ENCODE assay signal across 8 cellular contexts in the genomic region with DNA sequence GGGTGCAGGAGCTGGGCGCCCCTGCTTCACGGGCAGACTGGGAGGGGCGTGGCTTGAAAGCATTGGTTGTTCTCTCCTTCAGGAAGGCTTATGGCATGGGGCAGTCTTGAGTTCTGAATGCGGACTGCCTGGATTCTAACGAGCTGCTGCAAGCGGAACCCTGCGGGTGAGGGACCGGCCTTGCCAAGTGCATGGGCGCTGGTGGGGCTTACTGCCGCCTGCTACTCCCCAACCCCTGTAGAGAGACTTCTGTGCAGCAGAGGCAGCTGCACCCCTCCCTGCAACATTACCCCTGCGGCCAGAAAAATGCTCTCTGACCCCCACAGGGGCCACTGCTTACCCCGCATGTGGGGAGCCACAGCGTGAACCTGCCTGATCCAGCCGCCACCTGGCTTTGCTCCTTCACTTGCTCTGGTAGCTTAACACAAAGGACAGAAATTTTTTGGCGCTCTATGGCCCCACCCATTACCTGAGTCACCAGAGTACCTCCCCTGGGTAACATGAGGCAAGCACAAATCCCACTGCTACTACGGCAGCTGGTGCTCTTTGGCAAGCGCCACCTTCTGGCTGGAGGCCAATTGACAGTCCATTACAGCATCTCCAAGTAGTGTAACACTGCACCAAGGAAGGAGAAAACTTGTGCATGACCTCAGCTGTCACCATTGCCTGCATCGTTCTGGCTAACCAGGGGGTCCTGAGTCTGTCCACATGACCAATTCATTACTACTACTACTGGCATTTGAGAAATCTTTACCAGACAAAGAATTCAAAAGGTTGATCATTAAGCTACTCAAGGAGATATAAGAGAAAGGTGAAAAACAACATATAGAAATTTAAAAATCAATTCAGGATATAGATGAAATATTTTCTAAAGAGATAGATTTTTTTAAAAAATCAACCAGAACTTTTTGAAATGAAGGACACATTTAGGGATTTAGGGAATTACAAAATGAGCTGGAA. TPM values are rescaled to one million over a fixed set of nuclear protein-coding genes. Genes with fewer than 3 reads are reported as not detected.
DNase-seq lines count a peak whose midpoint lies in the region; ATAC-seq and TF ChIP-seq lines count a peak whose summit lies in the region.

No MANE protein-coding gene starts in this region.

- H3K27ac ChIP-seq in OCI-LY7 (ENCODE audit: low read depth, low read length, poor library complexity, severe bottlenecking) (peak overlapping the region; percentile 57), fibroblast of lung (ENCODE audit: insufficient read depth, low read length) (no peak overlapping the region)

- H3K27me3 Mint-ChIP-seq in naive thymus-derived CD8-positive, alpha-beta T cell = peaks cover 17 to 34% (median 19%) of the 10 kb centered on the region in 5 donors
- H3K27me3 Mint-ChIP-seq in stimulated activated memory B cell treated with anti-CD40 and anti-IgM and Interleukin-4, amounts not matched to agents 10 μg/mL and 1 μg/mL and 100 μg/mL, for 72 hours = peaks cover 33% of the 10 kb centered on the region

- peak; percentile 100 for ATAC-seq in GM19328 (IDR thresholded peaks at IDR 0.05; ENCODE audit: unreplicated experiment)
- ATAC-seq in HG03460 (IDR thresholded peaks at IDR 0.05; ENCODE audit: unreplicated experiment) = peak; percentile 99
- ATAC-seq in naive thymus-derived CD8-positive, alpha-beta T cell = peak; percentile 96 to 98
- peak; percentile 99 for ATAC-seq in stimulated activated memory B cell treated with anti-CD40 and anti-IgM and Interleukin-4, amounts not matched to agents 10 μg/mL and 1 μg/mL and 100 μg/mL, for 72 hours

- peaks cover 10% of the 10 kb centered on the region for H3K4me1 ChIP-seq in OCI-LY7 (ENCODE audit: insufficient read depth, low read length, poor library complexity, severe bottlenecking)
- H3K4me1 ChIP-seq in fibroblast of lung (ENCODE audit: control insufficient read depth, extremely low read depth, insufficient read depth, low read length) = peaks cover 3% of the 10 kb centered on the region

- peaks cover 0 to 5% (median 3%) of the 10 kb centered on the region in 3 donors for H3K36me3 Mint-ChIP-seq in naive thymus-derived CD8-positive, alpha-beta T cell
- peaks cover 10% of the 10 kb centered on the region for H3K36me3 Mint-ChIP-seq in stimulated activated memory B cell treated with anti-CD40 and anti-IgM and Interleukin-4, amounts not matched to agents 10 μg/mL and 1 μg/mL and 100 μg/mL, for 72 hours

- H3K79me2 ChIP-seq in OCI-LY7 (ENCODE audit: insufficient read depth, low read depth, low read length) (peaks cover 6% of the 10 kb centered on the region; the same call in 1 of the 2 replicates), fibroblast of lung (ENCODE audit: control insufficient read depth, insufficient read depth, low read length) (no peaks in the 10 kb centered on the region)

- peak overlapping the region; percentile 46 for H3K9ac ChIP-seq in fibroblast of lung (ENCODE audit: insufficient read depth, low read length)

- H4K20me1 ChIP-seq in OCI-LY7 (ENCODE audit: insufficient read depth, low read length) (no peaks in the 10 kb centered on the region), fibroblast of lung (ENCODE audit: control insufficient read depth, extremely low read depth, insufficient read depth, low read length) (no peaks in the 10 kb centered on the region)

- H3K4me2 ChIP-seq in OCI-LY7 (ENCODE audit: low read length) (peak overlapping the region; percentile 95), fibroblast of lung (ENCODE audit: extremely low read depth, insufficient read depth, low read length) (peak overlapping the region; percentile 39)

- peak overlapping the region; percentile 92 to 98 (median 95) for H3K4me3 Mint-ChIP-seq in naive thymus-derived CD8-positive, alpha-beta T cell
- peak overlapping the region; percentile 98 for H3K4me3 Mint-ChIP-seq in stimulated activated memory B cell treated with anti-CD40 and anti-IgM and Interleukin-4, amounts not matched to agents 10 μg/mL and 1 μg/mL and 100 μg/mL, for 72 hours

- CTCF ChIA-PET in OCI-LY7 (lab: Charles Lee; ENCODE audit: unreplicated experiment) = interaction anchor here (0.5 to 1.6 kb wide), 9 partner anchors 15 to 617 kb away, joined by 3 to 10 read pairs (median 3); no protein-coding TSS in a partner anchor

- H2AFZ ChIP-seq in OCI-LY7 (ENCODE audit: low read length) (peak overlapping the region; percentile 47), fibroblast of lung (ENCODE audit: low read length) (peak overlapping the region; percentile 70)

- no peaks in the 10 kb centered on the region for H3K9me2 ChIP-seq in OCI-LY7 (ENCODE audit: insufficient read depth, low read length)

- TF ChIP-seq CTCF in OCI-LY7 (conservative IDR thresholded peaks at IDR 0.05; ENCODE audit: low read length) (peak; percentile 98), fibroblast of lung (conservative IDR thresholded peaks at IDR 0.05 in 1 of 2, IDR thresholded peaks at IDR 0.05 in 1 of 2; ENCODE audit: low read depth in 1 of 2, low read length in 2 of 2) (peak in 1 of 2 donors; percentile 22)

- peaks cover 5% of the 10 kb centered on the region for H3K27me3 ChIP-seq in fibroblast of lung (ENCODE audit: control insufficient read depth, insufficient read depth, low read length)

- peaks cover 4 to 17% (median 10%) of the 10 kb centered on the region in 4 donors for H3K4me1 Mint-ChIP-seq in naive thymus-derived CD8-positive, alpha-beta T cell
- peaks cover 17% of the 10 kb centered on the region for H3K4me1 Mint-ChIP-seq in stimulated activated memory B cell treated with anti-CD40 and anti-IgM and Interleukin-4, amounts not matched to agents 10 μg/mL and 1 μg/mL and 100 μg/mL, for 72 hours

- POLR2A ChIA-PET in OCI-LY7 (lab: Charles Lee) = interaction anchor here (0.6 to 2.6 kb wide), 24 partner anchors 8 to 476 kb away, joined by 3 to 18 read pairs (median 3); no protein-coding TSS in a partner anchor
- POLR2A ChIA-PET in naive thymus-derived CD8-positive, alpha-beta T cell (lab: Charles Lee) = interaction anchor here (0.6 to 3.7 kb wide), 8 partner anchors 10 to 369 kb away, joined by 3 to 57 read pairs (median 6); partner anchors contain the start of genes MYL12A, MYL12B and TGIF1

- H3K9me3 Mint-ChIP-seq in naive thymus-derived CD8-positive, alpha-beta T cell = peaks cover 0 to 8% (median 3%) of the 10 kb centered on the region in 9 donors
- peaks cover 3% of the 10 kb centered on the region for H3K9me3 Mint-ChIP-seq in stimulated activated memory B cell treated with anti-CD40 and anti-IgM and Interleukin-4, amounts not matched to agents 10 μg/mL and 1 μg/mL and 100 μg/mL, for 72 hours

- intact Hi-C loops in OCI-LY7 (cut with micrococcal nuclease; ENCODE audit: unreplicated experiment) = loop anchor here (1.0 to 5.0 kb wide), 5 partner anchors 18 to 369 kb away; no protein-coding TSS in a partner anchor

- H3K4me3 ChIP-seq in OCI-LY7 (ENCODE audit: low read depth, low read length, poor library complexity, severe bottlenecking) = peak overlapping the region; percentile 85
- H3K4me3 ChIP-seq in fibroblast of lung (replicated peaks in 1 of 4; ENCODE audit: control extremely low read depth in 1 of 4, insufficient read depth in 1 of 4, low read depth in 3 of 4, low read length in 4 of 4) = peak overlapping the region; percentile 41 to 82 (median 58)

- H3K27ac Mint-ChIP-seq in naive thymus-derived CD8-positive, alpha-beta T cell = peak overlapping the region; percentile 82 to 95 (median 87)
- peak overlapping the region; percentile 83 for H3K27ac Mint-ChIP-seq in stimulated activated memory B cell treated with anti-CD40 and anti-IgM and Interleukin-4, amounts not matched to agents 10 μg/mL and 1 μg/mL and 100 μg/mL, for 72 hours

- TSS peak; percentile 74 for BruUV-seq in OCI-LY7 (replicated peaks; lab: Mats Ljungman, UMichigan)

- H3K36me3 ChIP-seq in OCI-LY7 (ENCODE audit: insufficient read depth, low read length) = peaks cover 10% of the 10 kb centered on the region
- no peaks in the 10 kb centered on the region for H3K36me3 ChIP-seq in fibroblast of lung (ENCODE audit: control insufficient read depth, insufficient read depth, low read length)

- peak in 12 of 14 donors; percentile 11 to 69 (median 44) for DNase-seq in C1 segment of cervical spinal cord (lab: John Stamatoyannopoulos, UW)
- peak; percentile 97 for DNase-seq in OCI-LY7 (ENCODE audit: low spot score)
- peak; percentile 96 to 97 for DNase-seq in activated T-cell treated with anti-CD3 and anti-CD28 coated beads, Interleukin-2, amount 50 U/mL, for 48 hours
- peak; percentile 91 to 94 for DNase-seq in fibroblast of lung (ENCODE audit: low read depth in 2 of 2)
- peak; percentile 80 to 95 (median 90) for DNase-seq in naive thymus-derived CD8-positive, alpha-beta T cell

- H3K9me3 ChIP-seq in OCI-LY7 (ENCODE audit: low read length) = peaks cover 4% of the 10 kb centered on the region; the same call in 1 of the 2 replicates
- no peaks in the 10 kb centered on the region for H3K9me3 ChIP-seq in fibroblast of lung (ENCODE audit: control insufficient read depth, insufficient read depth, low read depth, low read length)

RNA-seq across cellular contexts. Expression of gene MYL12B, which starts 35.4 kb away (rescaled TPM):
- 240 and 260 TPM in 2 replicates for total RNA-seq in OCI-LY7 (2014; rRNA removed; shearing (Covaris generic))
- 222 and 230 TPM in 2 replicates for total RNA-seq in OCI-LY7 (2022)
- total RNA-seq in fibroblast of lung = 259 and 473 TPM in 2 replicates
- polyA plus RNA-seq in fibroblast of lung = 874 and 1,122 TPM in 2 replicates
- 666 and 755 TPM in 2 replicates for polyA plus RNA-seq in fibroblast of lung (2012)
- 118 and 227 TPM in 2 replicates for polyA minus RNA-seq in fibroblast of lung (ENCODE audit: low replicate concordance)
- total RNA-seq in naive thymus-derived CD8-positive, alpha-beta T cell = 100 to 1,000 TPM; 184 to 194 TPM
- 100 to 1,000 TPM; 828 to 956 (median 830) TPM for polyA plus RNA-seq in naive thymus-derived CD8-positive, alpha-beta T cell

RNA-seq across cellular contexts. Expression of gene MYL12A, which starts 49.7 kb away (rescaled TPM):
- total RNA-seq in OCI-LY7 (2014; rRNA removed; shearing (Covaris generic)) = 377 and 423 TPM in 2 replicates
- 301 TPM in 2 replicates for total RNA-seq in OCI-LY7 (2022)
- 499 and 826 TPM in 2 replicates for total RNA-seq in fibroblast of lung
- 985 and 1,436 TPM in 2 replicates for polyA plus RNA-seq in fibroblast of lung
- polyA plus RNA-seq in fibroblast of lung (2012) = 632 and 849 TPM in 2 replicates
- polyA minus RNA-seq in fibroblast of lung (ENCODE audit: low replicate concordance) = 155 and 256 TPM in 2 replicates
- 100 to 1,000 TPM; 432 to 443 TPM for total RNA-seq in naive thymus-derived CD8-positive, alpha-beta T cell
- 1,000 to 10,000 TPM; 2,292 to 2,558 (median 2,421) TPM for polyA plus RNA-seq in naive thymus-derived CD8-positive, alpha-beta T cell

Comparison
In these comparisons a context has a peak if more than half of its experiments do, and no peak if none do; other contexts are left out.
1. DNase-seq: peak in every context shown above with its lines; median percentile 97 in OCI-LY7; 96 in activated T-cell treated with anti-CD3 and anti-CD28 coated beads, Interleukin-2, amount 50 U/mL, for 48 hours; 92 in fibroblast of lung; 90 in naive thymus-derived CD8-positive, alpha-beta T cell; 44 in C1 segment of cervical spinal cord.